Comparison of ENCODE assay signal across 8 cellular contexts in the genomic region with DNA sequence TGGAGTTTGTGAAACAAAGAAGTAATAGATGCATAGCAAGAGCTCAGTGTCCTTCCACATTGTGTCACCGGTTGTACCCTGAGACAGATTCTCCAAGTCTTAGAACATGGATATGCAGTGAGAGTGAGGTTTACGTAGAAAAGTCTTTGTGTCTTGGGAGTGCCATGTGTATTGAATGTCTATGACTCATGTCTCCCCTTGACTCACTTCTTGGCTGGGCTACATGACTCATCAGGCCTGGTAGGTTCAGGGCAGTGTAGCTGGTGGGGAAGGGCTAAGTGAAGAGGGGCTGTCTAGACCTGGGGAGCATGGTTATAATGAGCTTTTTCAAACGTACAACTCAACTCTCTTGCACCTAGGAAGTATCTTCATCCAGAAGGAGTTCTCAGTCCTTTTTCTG.
DNase-seq lines count a peak whose midpoint lies in the region; ATAC-seq and TF ChIP-seq lines count a peak whose summit lies in the region.

No MANE protein-coding gene starts in this region.

- ATAC-seq in HG03039 (IDR thresholded peaks at IDR 0.05; ENCODE audit: unreplicated experiment) = peak; percentile 40

- H3K4me3 ChIP-seq in epithelial cell of esophagus (ENCODE audit: low read length) = no peak overlapping the region

- DNase-seq in CD1c-positive myeloid dendritic cell (ENCODE audit: extremely low spot score) (peak; percentile 8), epithelial cell of esophagus (ENCODE audit: low read depth) (peak; percentile 98), NCI-H1092 treated with DMSO at 0.1 percent for 48 hours (lab: John Stamatoyannopoulos, UW) (no peak), ureter (ENCODE audit: low spot score) (no peak), NOMO-1 treated with dmso at 0.1 percent for 144 hours (lab: John Stamatoyannopoulos, UW; ENCODE audit: unreplicated experiment) (no peak)
- DNase-seq in activated CD4-positive, alpha-beta T cell treated with anti-CD3 and anti-CD28 coated beads for 48 hours = peak; percentile 65
- peak; percentile 63 for DNase-seq in stimulated activated CD4-positive, alpha-beta T cell treated with anti-CD3 and anti-CD28 coated beads, Interleukin-2, amount 100 ng/mL, for 4 hours (ENCODE audit: low read depth)

- TF ChIP-seq CTCF in epithelial cell of esophagus (IDR thresholded peaks at IDR 0.05; ENCODE audit: insufficient read depth, low read depth, low read length, missing control alignments) = no peak

Comparison
In these comparisons a context has a peak if more than half of its experiments do, and no peak if none do; other contexts are left out.
1. DNase-seq: peak in CD1c-positive myeloid dendritic cell (single experiment), activated CD4-positive, alpha-beta T cell treated with anti-CD3 and anti-CD28 coated beads for 48 hours (single experiment), epithelial cell of esophagus (single experiment) and stimulated activated CD4-positive, alpha-beta T cell treated with anti-CD3 and anti-CD28 coated beads, Interleukin-2, amount 100 ng/mL, for 4 hours (single experiment); none in NCI-H1092 treated with DMSO at 0.1 percent for 48 hours (single experiment), ureter (single experiment) and NOMO-1 treated with dmso at 0.1 percent for 144 hours (single experiment).